In the genomic region with DNA sequence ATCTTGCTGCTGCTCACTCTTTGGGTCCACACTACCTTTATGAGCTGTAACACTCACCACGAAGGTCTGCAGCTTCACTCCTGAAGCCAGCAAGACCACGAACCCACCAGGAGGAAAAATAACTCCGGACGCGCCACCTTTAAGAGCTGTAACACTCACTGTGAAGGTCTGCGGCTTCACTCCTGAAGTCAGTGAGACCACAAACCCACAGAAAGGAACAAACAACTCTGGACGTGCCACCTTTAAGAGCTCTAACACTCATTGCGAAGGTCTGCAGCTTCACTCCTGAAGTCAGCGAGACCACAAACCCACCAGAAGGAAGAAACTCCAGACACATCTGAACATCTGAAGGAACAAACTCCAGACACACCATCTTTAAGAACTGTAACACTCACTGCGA, we compare ENCODE assay signal across 9 cellular contexts. TPM values are rescaled to one million over a fixed set of nuclear protein-coding genes. Genes with fewer than 3 reads are reported as not detected.
"Had no signal": no experiment of that assay in that cellular context is flagged by ENCODE, and none has a peak within 500 bp of the region (broad histone marks: within the 10 kb centered on the region; RNA-seq: fewer than 3 reads in every experiment).

No MANE protein-coding gene starts in this region.

RNA-seq across cellular contexts. Expression of gene ADH1C, which starts 3.6 kb away (rescaled TPM):
- total RNA-seq: HepG2, HT1080, IMR-90, OCI-LY7, PC-3, SK-MEL-5 had no signal
- polyA plus RNA-seq: HepG2, K562, SK-N-SH had no signal

RNA-seq across cellular contexts. Expression of gene ADH1B, which starts 34.9 kb away (rescaled TPM):
- total RNA-seq: HT1080, M059J, OCI-LY7, PC-3, SK-MEL-5 had no signal
- polyA plus RNA-seq: K562, SK-N-SH had no signal
